Comparison of ENCODE assay signal across 8 cellular contexts in genomic region chr9:98791147-98792095, GRCh38. TPM values are rescaled to one million over a fixed set of nuclear protein-coding genes. Genes with fewer than 3 reads are reported as not detected.
A peak's percentile ranks its signal among the peaks of the same experiment; 100 is the strongest.
DNase-seq lines count a peak whose midpoint lies in the region; ATAC-seq and TF ChIP-seq lines count a peak whose summit lies in the region.

No MANE protein-coding gene starts in this region.

- H3K27me3 ChIP-seq in CD4-positive, alpha-beta memory T cell (ENCODE audit: insufficient read depth, low read length) = no peaks in the 10 kb centered on the region
- H3K27me3 ChIP-seq in lung (ENCODE audit: control insufficient read depth, insufficient read depth) = no peaks in the 10 kb centered on the region

- H3K27ac ChIP-seq in CD4-positive, alpha-beta memory T cell (ENCODE audit: low read depth, low read length) = no peak overlapping the region
- H3K27ac ChIP-seq in lung (ENCODE audit: low read depth in 1 of 2, low read length in 1 of 2) = peak overlapping the region in 1 of 2 donors; percentile 71

- no peaks in the 10 kb centered on the region for H3K9me3 ChIP-seq in CD4-positive, alpha-beta memory T cell (ENCODE audit: control insufficient read depth in 1 of 2, low read length in 2 of 2)
- H3K9me3 ChIP-seq in lung (ENCODE audit: control insufficient read depth in 2 of 2, insufficient read depth in 1 of 2, low read length in 1 of 2) = peaks cover 0 to 1% of the 10 kb centered on the region in 2 donors

- H3K4me3 ChIP-seq in CD4-positive, alpha-beta memory T cell (ENCODE audit: low read length in 2 of 2) = no peak overlapping the region
- no peak overlapping the region for H3K4me3 ChIP-seq in lung

- ATAC-seq in effector memory CD8-positive, alpha-beta T cell (replicated peaks) = peak; percentile 83
- ATAC-seq in lung (ENCODE audit: insufficient read depth, low FRiP score) = peak; percentile 93

- POLR2A ChIA-PET in CD4-positive, alpha-beta memory T cell (lab: Charles Lee; ENCODE audit: partially characterized antibody) = no interaction called here
- POLR2A ChIA-PET in activated CD4-positive, alpha-beta memory T cell treated with anti-CD3 and anti-CD28 coated beads, Interleukin-2, amount 10 ng/mL, durations not matched to agents 7 days and 5 days (lab: Charles Lee) = no interaction called here

- H3K36me3 ChIP-seq in CD4-positive, alpha-beta memory T cell (ENCODE audit: insufficient read depth, low read length) = no peaks in the 10 kb centered on the region
- peaks cover 0 to 10% of the 10 kb centered on the region in 2 donors for H3K36me3 ChIP-seq in lung (ENCODE audit: control insufficient read depth in 2 of 2, insufficient read depth in 2 of 2, low read length in 2 of 2)

- peak overlapping the region in 2 of 7 donors; percentile 74 to 80 for H3K27ac Mint-ChIP-seq in CD4-positive, alpha-beta memory T cell
- no peak overlapping the region for H3K27ac Mint-ChIP-seq in activated CD4-positive, alpha-beta memory T cell treated with anti-CD3 and anti-CD28 coated beads, Interleukin-2, amount 10 ng/mL, durations not matched to agents 7 days and 5 days
- H3K27ac Mint-ChIP-seq in effector memory CD8-positive, alpha-beta T cell = no peak overlapping the region

- no peaks in the 10 kb centered on the region for H3K27me3 Mint-ChIP-seq in CD4-positive, alpha-beta memory T cell
- peaks cover 8% of the 10 kb centered on the region for H3K27me3 Mint-ChIP-seq in activated CD4-positive, alpha-beta memory T cell treated with anti-CD3 and anti-CD28 coated beads, Interleukin-2, amount 10 ng/mL, durations not matched to agents 7 days and 5 days
- H3K27me3 Mint-ChIP-seq in effector memory CD8-positive, alpha-beta T cell = no peaks in the 10 kb centered on the region

- H3K36me3 Mint-ChIP-seq in CD4-positive, alpha-beta memory T cell = peaks cover 2 to 4% of the 10 kb centered on the region in 2 donors
- no peaks in the 10 kb centered on the region for H3K36me3 Mint-ChIP-seq in activated CD4-positive, alpha-beta memory T cell treated with anti-CD3 and anti-CD28 coated beads, Interleukin-2, amount 10 ng/mL, durations not matched to agents 7 days and 5 days (ENCODE audit: low read depth)
- H3K36me3 Mint-ChIP-seq in effector memory CD8-positive, alpha-beta T cell (ENCODE audit: insufficient read depth) = peaks cover 5% of the 10 kb centered on the region

- WGBS in lung, 2 donors = 68 to 69% methylated on average over 16 of the region's 16 CpGs

- H3K4me1 ChIP-seq in CD4-positive, alpha-beta memory T cell (ENCODE audit: insufficient read depth, low read length) = peaks cover 16% of the 10 kb centered on the region
- H3K4me1 ChIP-seq in lung (ENCODE audit: control insufficient read depth in 2 of 2, insufficient read depth in 2 of 2, low read length in 2 of 2) = peaks cover 0 to 11% of the 10 kb centered on the region in 2 donors

- H3K4me3 Mint-ChIP-seq in CD4-positive, alpha-beta memory T cell = no peak overlapping the region
- H3K4me3 Mint-ChIP-seq in activated CD4-positive, alpha-beta memory T cell treated with anti-CD3 and anti-CD28 coated beads, Interleukin-2, amount 10 ng/mL, durations not matched to agents 7 days and 5 days = no peak overlapping the region
- no peak overlapping the region for H3K4me3 Mint-ChIP-seq in effector memory CD8-positive, alpha-beta T cell

- H3K9me3 Mint-ChIP-seq in CD4-positive, alpha-beta memory T cell = no peaks in the 10 kb centered on the region
- H3K9me3 Mint-ChIP-seq in activated CD4-positive, alpha-beta memory T cell treated with anti-CD3 and anti-CD28 coated beads, Interleukin-2, amount 10 ng/mL, durations not matched to agents 7 days and 5 days = no peaks in the 10 kb centered on the region
- no peaks in the 10 kb centered on the region for H3K9me3 Mint-ChIP-seq in effector memory CD8-positive, alpha-beta T cell

- TF ChIP-seq CTCF in GM20000 (IDR thresholded peaks at IDR 0.05; ENCODE audit: extremely low read depth, missing control alignments) (peak; percentile 85), lung (IDR thresholded peaks at IDR 0.05; ENCODE audit: control extremely low read depth, extremely low read depth) (peak; percentile 90)

- DNase-seq in CD4-positive, alpha-beta memory T cell = peak in 4 of 5 donors; percentile 40 to 45 (median 42)
- DNase-seq in GM20000 (ENCODE audit: low spot score) = peak; percentile 88
- peak; percentile 83 for DNase-seq in MV-4-11 (lab: John Stamatoyannopoulos, UW)
- DNase-seq in activated CD4-positive, alpha-beta memory T cell treated with anti-CD3 and anti-CD28 coated beads, Interleukin-2, amount 10 ng/mL, durations not matched to agents 7 days and 5 days = peak; percentile 73
- DNase-seq in effector memory CD8-positive, alpha-beta T cell = peak; percentile 52 to 60 (median 56)
- DNase-seq in lung (ENCODE audit: low spot score) = peak; percentile 90
- peak; percentile 38 for DNase-seq in stimulated activated CD8-positive, alpha-beta memory T cell treated with anti-CD3 and anti-CD28 coated beads, Interleukin-4, amount 100 ng/mL, for 24 hours (ENCODE audit: low read depth)
- no peak for DNase-seq in DMS153 (lab: John Stamatoyannopoulos, UW)

- CTCF ChIA-PET in CD4-positive, alpha-beta memory T cell (lab: Charles Lee; ENCODE audit: partially characterized antibody) = interaction anchor here (0.9 to 3.9 kb wide), 5 partner anchors 16 to 476 kb away, joined by 3 to 18 read pairs (median 3); partner anchors contain the start of gene GALNT12
- CTCF ChIA-PET in activated CD4-positive, alpha-beta memory T cell treated with anti-CD3 and anti-CD28 coated beads, Interleukin-2, amount 10 ng/mL, durations not matched to agents 7 days and 5 days (lab: Charles Lee) = interaction anchor here (0.8 to 3.1 kb wide), 8 partner anchors 13 to 673 kb away, joined by 3 to 10 read pairs (median 4); partner anchors contain the start of gene TRIM14

- intact Hi-C loops in CD4-positive, alpha-beta memory T cell (cut with micrococcal nuclease) = loop anchor here (10.0 kb wide), 2 partner anchors 1097 to 1643 kb away; partner anchors contain the start of gene XPA

- H3K4me1 Mint-ChIP-seq in CD4-positive, alpha-beta memory T cell = peaks cover 23 to 34% (median 28%) of the 10 kb centered on the region in 4 donors
- H3K4me1 Mint-ChIP-seq in activated CD4-positive, alpha-beta memory T cell treated with anti-CD3 and anti-CD28 coated beads, Interleukin-2, amount 10 ng/mL, durations not matched to agents 7 days and 5 days = peaks cover 18% of the 10 kb centered on the region
- peaks cover 13 to 28% of the 10 kb centered on the region in 2 donors for H3K4me1 Mint-ChIP-seq in effector memory CD8-positive, alpha-beta T cell (ENCODE audit: low read depth in 2 of 2)

RNA-seq across cellular contexts. Expression of gene ANKS6, which starts 4.9 kb away (rescaled TPM):
- 10 to 100 TPM; 10.1 to 12.2 TPM for total RNA-seq in CD4-positive, alpha-beta memory T cell
- polyA plus RNA-seq in CD4-positive, alpha-beta memory T cell = 1 to 10 TPM; 2.5 to 9.2 TPM
- 1 to 10 TPM; 2.7 to 4.7 TPM for total RNA-seq in activated CD4-positive, alpha-beta memory T cell treated with anti-CD3 and anti-CD28 coated beads, Interleukin-2, amount 10 ng/mL, durations not matched to agents 7 days and 5 days
- total RNA-seq in lung = 10 to 100 TPM; 25.8 to 35.5 TPM
- polyA plus RNA-seq in lung = 10 to 100 TPM; 16.7 to 24.2 TPM

RNA-seq across cellular contexts. Expression of gene GALNT12, which starts 16.0 kb away (rescaled TPM):
- 10 to 100 TPM; 11.1 to 13.8 TPM for total RNA-seq in CD4-positive, alpha-beta memory T cell
- polyA plus RNA-seq in CD4-positive, alpha-beta memory T cell = 1 to 10 TPM; 3.1 to 6.1 TPM
- 1 to 10 TPM; 2.0 to 2.2 TPM for total RNA-seq in activated CD4-positive, alpha-beta memory T cell treated with anti-CD3 and anti-CD28 coated beads, Interleukin-2, amount 10 ng/mL, durations not matched to agents 7 days and 5 days
- total RNA-seq in lung = 10 to 100 TPM; 26.3 to 35.0 TPM
- polyA plus RNA-seq in lung = 10 to 100 TPM in 1 of 2 donors, 1 to 10 TPM in 1; 7.9 to 13.9 TPM
